8 cellular contexts compared by ENCODE assay signal in the genomic region with DNA sequence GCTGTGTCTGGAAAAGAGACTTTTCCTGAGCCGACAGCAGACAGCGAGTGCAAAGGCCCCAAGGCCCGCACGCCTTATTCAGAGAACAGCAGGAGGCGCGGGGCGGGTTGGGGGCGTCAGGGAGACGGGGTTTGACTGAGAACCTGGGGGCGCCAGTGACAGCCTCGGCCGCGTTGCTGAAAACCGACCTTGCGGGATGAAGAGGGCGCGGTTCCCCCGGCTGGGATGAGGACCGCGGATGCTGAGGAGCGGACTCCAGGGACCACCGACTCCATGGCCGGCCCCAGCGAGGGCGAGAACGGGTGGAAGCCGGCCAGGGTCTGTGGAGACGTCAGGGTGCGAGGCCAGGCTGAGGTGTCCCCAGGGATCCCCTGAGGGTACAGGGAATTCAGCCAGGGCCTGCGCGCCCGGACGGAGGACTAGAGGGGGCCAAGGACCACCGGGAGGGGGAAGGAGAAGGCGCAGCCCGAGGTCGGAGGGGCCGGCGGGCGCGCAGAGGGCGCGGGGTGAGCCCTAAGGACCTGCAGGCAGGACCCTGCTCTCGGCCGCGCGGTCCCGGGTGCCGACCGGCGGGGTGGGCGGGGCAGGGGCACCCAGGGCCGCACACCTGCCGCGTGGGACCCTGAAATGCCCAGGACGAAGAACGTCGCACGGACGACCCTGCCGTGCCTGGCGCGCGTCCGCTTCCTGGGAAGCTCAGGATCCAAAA. TPM values are rescaled to one million over a fixed set of nuclear protein-coding genes. Genes with fewer than 3 reads are reported as not detected.
DNase-seq lines count a peak whose midpoint lies in the region; ATAC-seq and TF ChIP-seq lines count a peak whose summit lies in the region.

No MANE protein-coding gene starts in this region.

- no peaks in the 10 kb centered on the region for H3K4me1 ChIP-seq in HAP-1

- H3K36me3 Mint-ChIP-seq in MCF 10A (ENCODE audit: insufficient read depth, unreplicated experiment) (peaks cover 15% of the 10 kb centered on the region), natural killer cell (no peaks in the 10 kb centered on the region)

- DNase-seq in HAP-1 (ENCODE audit: low spot score in 2 of 2), result no peak
- no peak for DNase-seq in MCF 10A (ENCODE audit: unreplicated experiment)
- DNase-seq in natural killer cell, result no peak
- no peak for DNase-seq in germinal center (ENCODE audit: low spot score)
- DNase-seq in RPMI8226, result no peak
- DNase-seq in dermis blood vessel endothelial cell, result no peak
- no peak for DNase-seq in hippocampal formation (lab: John Stamatoyannopoulos, UW)

- no peaks in the 10 kb centered on the region for H3K4me1 Mint-ChIP-seq in MCF 10A (ENCODE audit: insufficient read depth, unreplicated experiment)
- peaks cover 0 to 7% of the 10 kb centered on the region in 2 donors for H3K4me1 Mint-ChIP-seq in natural killer cell

- H3K4me3 ChIP-seq in HAP-1, result peak overlapping the region; percentile 41

- intact Hi-C loops in MCF 10A (cut with micrococcal nuclease) (no loop called here), natural killer cell (cut with micrococcal nuclease) (no loop called here)

- H3K36me3 ChIP-seq in HAP-1 (replicated peaks), result 0 out of 2 replicates have a peak, but pooled peaks cover 4% of the 10 kb centered on the region

- H3K27ac Mint-ChIP-seq in MCF 10A (ENCODE audit: low read depth, unreplicated experiment), result no peak overlapping the region
- no peak overlapping the region for H3K27ac Mint-ChIP-seq in natural killer cell

- peaks cover 20% of the 10 kb centered on the region for H3K27me3 ChIP-seq in HAP-1 (ENCODE audit: low read depth)

- no peak for ATAC-seq in natural killer cell

- no peaks in the 10 kb centered on the region for H3K9me3 ChIP-seq in HAP-1

- in situ Hi-C loops in HAP-1 (cut with MboI; ENCODE audit: low sequenced_read_pairs), result no loop called here

- CTCF ChIA-PET in MCF 10A (lab: Yijun Ruan, JAX), result interaction anchor here (0.7 to 8.3 kb wide), 8 partner anchors 8 to 1499 kb away, joined by 3 to 94 read pairs (median 3); no protein-coding TSS in a partner anchor

- BruUV-seq in MCF 10A (replicated peaks; lab: Mats Ljungman, UMichigan), result no TSS peak

- TF ChIP-seq CTCF in C4-2B (conservative IDR thresholded peaks at IDR 0.05) (no peak), MCF 10A (IDR thresholded peaks at IDR 0.05; ENCODE audit: unreplicated experiment) (no peak), natural killer cell (IDR thresholded peaks at IDR 0.05) (no peak)

- peak overlapping the region; percentile 59 for H3K4me3 Mint-ChIP-seq in MCF 10A (ENCODE audit: unreplicated experiment)
- H3K4me3 Mint-ChIP-seq in natural killer cell, result peak overlapping the region; percentile 31

- H3K9me3 Mint-ChIP-seq in MCF 10A (ENCODE audit: unreplicated experiment) (no peaks in the 10 kb centered on the region), natural killer cell (no peaks in the 10 kb centered on the region)

- H3K27ac ChIP-seq in C4-2B, result peak overlapping the region; percentile 20; the same call in 1 of the 2 replicates

- H3K27me3 Mint-ChIP-seq in MCF 10A (ENCODE audit: insufficient read depth, unreplicated experiment) (no peaks in the 10 kb centered on the region), natural killer cell (ENCODE audit: low read depth in 2 of 2) (peaks cover 11 to 15% of the 10 kb centered on the region in 2 donors)

- POLR2A ChIA-PET in MCF 10A (lab: Yijun Ruan, JAX), result no interaction called here

RNA-seq across cellular contexts. Expression of a gene that starts 0.8 kb away (rescaled TPM):
- 3.2 and 3.3 TPM in 2 replicates for total RNA-seq in MCF 10A (2022)
- total RNA-seq in natural killer cell, result 1 to 10 TPM in 2 of 3 donors, under 1 TPM in 1; 0.88 to 1.4 (median 1.2) TPM
- total RNA-seq in dermis blood vessel endothelial cell, result 7.4 and 13.4 TPM in 2 replicates

RNA-seq across cellular contexts. Expression of a gene that starts 49.2 kb away (rescaled TPM):
- total RNA-seq in MCF 10A (2022) (107 and 133 TPM in 2 replicates), natural killer cell (10 to 100 TPM; 49.6 to 65.6 (median 57.7) TPM), dermis blood vessel endothelial cell (98.2 and 131 TPM in 2 replicates)
